7 cellular contexts compared by ENCODE assay signal in genomic region chr10:50224330-50224952, GRCh38. TPM values are rescaled to one million over a fixed set of nuclear protein-coding genes. Genes with fewer than 3 reads are reported as not detected.
A peak's percentile ranks its signal among the peaks of the same experiment; 100 is the strongest.
DNase-seq lines count a peak whose midpoint lies in the region; ATAC-seq and TF ChIP-seq lines count a peak whose summit lies in the region.

No MANE protein-coding gene starts in this region.

- H3K36me3 Mint-ChIP-seq in stimulated activated naive B cell treated with anti-CD40 and anti-IgM and Interleukin-4, amounts not matched to agents 10 μg/mL and 1 μg/mL and 100 μg/mL, for 72 hours = no peaks in the 10 kb centered on the region

- no peak for TF ChIP-seq POLR2A in adrenal gland (IDR thresholded peaks at IDR 0.05)

- peak; percentile 80 for ATAC-seq in HG03571 (IDR thresholded peaks at IDR 0.05; ENCODE audit: unreplicated experiment)
- peak; percentile 98 to 99 for ATAC-seq in stimulated activated naive B cell treated with anti-CD40 and anti-IgM and Interleukin-4, amounts not matched to agents 10 μg/mL and 1 μg/mL and 100 μg/mL, for 72 hours (replicated peaks)

- peaks cover 9% of the 10 kb centered on the region for H3K27me3 ChIP-seq in adrenal gland

- H3K27me3 Mint-ChIP-seq in stimulated activated naive B cell treated with anti-CD40 and anti-IgM and Interleukin-4, amounts not matched to agents 10 μg/mL and 1 μg/mL and 100 μg/mL, for 72 hours = peaks cover 20 to 26% of the 10 kb centered on the region in 2 donors

- peaks cover 0 to 2% of the 10 kb centered on the region in 2 donors for H3K9me3 Mint-ChIP-seq in stimulated activated naive B cell treated with anti-CD40 and anti-IgM and Interleukin-4, amounts not matched to agents 10 μg/mL and 1 μg/mL and 100 μg/mL, for 72 hours

- TF ChIP-seq CTCF in GM20000 (IDR thresholded peaks at IDR 0.05; ENCODE audit: extremely low read depth, missing control alignments) (peak; percentile 57), adrenal gland (IDR thresholded peaks at IDR 0.05) (peak; percentile 18 to 52 (median 46))

- H3K27ac ChIP-seq in adrenal gland = no peak overlapping the region

- no peak overlapping the region for H3K4me3 ChIP-seq in adrenal gland

- no peaks in the 10 kb centered on the region for H3K4me1 ChIP-seq in adrenal gland (replicated peaks in 1 of 2)

- no peaks in the 10 kb centered on the region for H3K9me3 ChIP-seq in adrenal gland (replicated peaks in 1 of 3)

- DNase-seq in GM04503 (ENCODE audit: low read depth) (peak; percentile 10), GM20000 (ENCODE audit: low spot score) (peak; percentile 53), NOMO-1 treated with DMSO at 0.1 percent for 48 hours (lab: John Stamatoyannopoulos, UW; ENCODE audit: unreplicated experiment) (peak; percentile 61), adrenal gland (peak in 6 of 7 donors; percentile 18 to 51 (median 24)), inferior parietal cortex (ENCODE audit: extremely low spot score) (peak; percentile 45)
- peak; percentile 43 for DNase-seq in stimulated activated naive B cell treated with anti-CD40 and anti-IgM and Interleukin-4, amounts not matched to agents 10 μg/mL and 1 μg/mL and 100 μg/mL, for 72 hours

- no peaks in the 10 kb centered on the region for H3K36me3 ChIP-seq in adrenal gland (replicated peaks in 1 of 2)

- peaks cover 4 to 12% of the 10 kb centered on the region in 2 donors for H3K4me1 Mint-ChIP-seq in stimulated activated naive B cell treated with anti-CD40 and anti-IgM and Interleukin-4, amounts not matched to agents 10 μg/mL and 1 μg/mL and 100 μg/mL, for 72 hours

- H3K27ac Mint-ChIP-seq in stimulated activated naive B cell treated with anti-CD40 and anti-IgM and Interleukin-4, amounts not matched to agents 10 μg/mL and 1 μg/mL and 100 μg/mL, for 72 hours = no peak overlapping the region

- H3K4me3 Mint-ChIP-seq in stimulated activated naive B cell treated with anti-CD40 and anti-IgM and Interleukin-4, amounts not matched to agents 10 μg/mL and 1 μg/mL and 100 μg/mL, for 72 hours = no peak overlapping the region

- WGBS in adrenal gland, 4 donors = 28 to 43% (median 35%) methylated on average over 6 of the region's 6 CpGs

- intact Hi-C loops in adrenal gland (cut with DNase I) = loop anchor here in 1 of 2 donors (10.0 kb wide), 1 partner anchor 630 kb away; no protein-coding TSS in a partner anchor

RNA-seq across cellular contexts. Expression of gene ASAH2, which starts 26.9 kb away (rescaled TPM):
- total RNA-seq in adrenal gland = 1 to 10 TPM in 4 of 8 donors, under 1 TPM in 4; 0.30 to 7.1 (median 2.5) TPM
- polyA plus RNA-seq in adrenal gland = 1 to 10 TPM in 1 of 3 donors, under 1 TPM in 2; 0.13 to 8.7 (median 0.32) TPM

Comparison
In these comparisons a context has a peak if more than half of its experiments do, and no peak if none do; other contexts are left out.
1. DNase-seq: peak in every context shown above with its lines; median percentile 61 in NOMO-1 treated with DMSO at 0.1 percent for 48 hours; 53 in GM20000; 45 in inferior parietal cortex; 43 in stimulated activated naive B cell treated with anti-CD40 and anti-IgM and Interleukin-4, amounts not matched to agents 10 μg/mL and 1 μg/mL and 100 μg/mL, for 72 hours; 24 in adrenal gland; 10 in GM04503.